ENCODE assay signal across 16 cellular contexts in genomic region chr11:15412054-15412453, GRCh38.
DNase-seq lines count a peak whose midpoint lies in the region; ATAC-seq, FAIRE-seq and TF ChIP-seq lines count a peak whose summit lies in the region.
"Had no signal": no experiment of that assay in that cellular context is flagged by ENCODE, and none has a peak within 500 bp of the region (broad histone marks: within the 10 kb centered on the region; RNA-seq: fewer than 3 reads in every experiment).

No MANE protein-coding gene starts in this region.

- no peaks in the 10 kb centered on the region for H3K27me3 ChIP-seq in thyroid gland

- TF ChIP-seq POLR2A in thyroid gland (IDR thresholded peaks at IDR 0.05): no peak

- H3K9me3 ChIP-seq in thyroid gland (no peaks in the 10 kb centered on the region), kidney (ENCODE audit: control insufficient read depth in 1 of 2, low read length in 2 of 2) (no peaks in the 10 kb centered on the region)

- H3K4me1 ChIP-seq in thyroid gland: peaks cover 0 to 11% of the 10 kb centered on the region in 2 donors
- H3K4me1 ChIP-seq in kidney (ENCODE audit: control insufficient read depth in 1 of 2, insufficient read depth in 1 of 2, low read depth in 1 of 2, low read length in 2 of 2): no peaks in the 10 kb centered on the region

- ATAC-seq in HG03565 (IDR thresholded peaks at IDR 0.05; ENCODE audit: unreplicated experiment): peak; percentile 79
- ATAC-seq: sciatic nerve, SK-N-SH treated with all-trans-retinoic acid at 6 μM for 48 hours had no signal

- peak in 2 of 3 experiments; percentile 23 to 69 for DNase-seq in NCI-H1417 (lab: John Stamatoyannopoulos, UW)
- no peak for DNase-seq in NCI-H1417 treated with DMSO at 0.1 percent for 48 hours (lab: John Stamatoyannopoulos, UW)
- DNase-seq in NCI-H748 treated with DMSO at 0.1 percent for 48 hours (lab: John Stamatoyannopoulos, UW): peak; percentile 83
- peak; percentile 57 to 78 for DNase-seq in thyroid gland
- no peak for DNase-seq in UCSD-AML1 (lab: John Stamatoyannopoulos, UW; ENCODE audit: unreplicated experiment)
- no peak for DNase-seq in kidney
- no peak for DNase-seq in occipital lobe (lab: John Stamatoyannopoulos, UW)
- DNase-seq: activated effector memory CD4-positive, alpha-beta T cell treated with Interleukin-2 at 50 U/mL for 16 hours; aorta; CD4-positive, alpha-beta T cell; dermis blood vessel endothelial cell; stimulated activated naive CD4-positive, alpha-beta T cell had no signal

- WGBS in thyroid gland, 2 donors: 37 to 45% methylated on average over 2 of the region's 2 CpGs

- H3K4me3 ChIP-seq in thyroid gland (replicated peaks in 1 of 3) (no peak overlapping the region), kidney (ENCODE audit: low read length in 2 of 2) (no peak overlapping the region)

- TF ChIP-seq CTCF in thyroid gland (IDR thresholded peaks at IDR 0.05) (no peak), kidney (IDR thresholded peaks at IDR 0.05; ENCODE audit: borderline replicate concordance, extremely low read depth, insufficient read depth) (no peak)

- H3K36me3 ChIP-seq in thyroid gland (no peaks in the 10 kb centered on the region), kidney (ENCODE audit: control insufficient read depth in 1 of 2, insufficient read depth in 2 of 2, low read length in 2 of 2) (no peaks in the 10 kb centered on the region)

- no peak overlapping the region for H3K9ac ChIP-seq in kidney (ENCODE audit: low read length in 2 of 2)

- intact Hi-C loops in thyroid gland (cut with DNase I) (no loop called here), kidney (cut with DNase I) (no loop called here)

- H3K27ac ChIP-seq in thyroid gland: no peak overlapping the region
- no peak overlapping the region for H3K27ac ChIP-seq in kidney (ENCODE audit: low read depth in 2 of 2, low read length in 2 of 2)
- H3K27ac ChIP-seq: 22Rv1 had no signal

- no peak for FAIRE-seq in kidney (lab: Jason Lieb, UNC)

Comparison
In these comparisons a context has a peak if more than half of its experiments do, and no peak if none do; other contexts are left out.
1. DNase-seq: peak in NCI-H1417 (2 of 3), NCI-H748 treated with DMSO at 0.1 percent for 48 hours (single experiment) and thyroid gland (2 of 2); none in NCI-H1417 treated with DMSO at 0.1 percent for 48 hours (single experiment), UCSD-AML1 (single experiment), kidney (single experiment) and occipital lobe (single experiment).